8 cellular contexts compared by ENCODE assay signal in genomic region chr16:89094252-89094901, GRCh38. TPM values are rescaled to one million over a fixed set of nuclear protein-coding genes. Genes with fewer than 3 reads are reported as not detected.
DNase-seq lines count a peak whose midpoint lies in the region; ATAC-seq, FAIRE-seq and TF ChIP-seq lines count a peak whose summit lies in the region.

No MANE protein-coding gene starts in this region.

- H3K4me2 ChIP-seq in IMR-90 (ENCODE audit: low read depth, low read length) = peak overlapping the region; percentile 69
- peak overlapping the region; percentile 99 for H3K4me2 ChIP-seq in smooth muscle cell

- peak overlapping the region; percentile 91 for H3K4me3 Mint-ChIP-seq in Caco-2 (ENCODE audit: unreplicated experiment)

- H2AK5ac ChIP-seq in IMR-90 (ENCODE audit: low read depth, low read length) = peak overlapping the region; percentile 57

- peak overlapping the region; percentile 72 to 75 for H4K8ac ChIP-seq in IMR-90 (ENCODE audit: low read depth in 2 of 2, low read length in 2 of 2)

- peak overlapping the region; percentile 35 for H2AK9ac ChIP-seq in IMR-90 (replicated peaks; ENCODE audit: low read depth, low read length, poor library complexity)

- TF ChIP-seq POLR2A in IMR-90 (IDR thresholded peaks at IDR 0.05; ENCODE audit: low read depth, low read length) = no peak
- no peak for TF ChIP-seq POLR2A in GM12892 (IDR thresholded peaks at IDR 0.05; ENCODE audit: low read depth, low read length)

- WGBS in IMR-90 (ENCODE audit: extremely low coverage in 2 of 2, insufficient read length in 1 of 2), 2 experiments = 14% methylated on average over 4 of the region's 21 CpGs; no CpG with 5 or more reads in 1 of the 2 experiments
- WGBS in iPS DF 6.9 (ENCODE audit: insufficient coverage, insufficient read length) = no CpG with 5 or more reads among the region's 21 CpGs
- WGBS in smooth muscle cell (ENCODE audit: low lambda C conversion rate) = 16% methylated on average over 21 of the region's 21 CpGs

- peak overlapping the region; percentile 63; the same call in 1 of the 2 replicates for H3K4ac ChIP-seq in IMR-90 (ENCODE audit: low read depth, low read length)

- BruUV-seq in Caco-2 (replicated peaks; lab: Mats Ljungman, UMichigan) (no TSS peak), IMR-90 (replicated peaks; lab: Mats Ljungman, UMichigan) (no TSS peak)

- CTCF ChIA-PET in Caco-2 (lab: Charles Lee) (no interaction called here), IMR-90 (lab: Yijun Ruan, JAX) (interaction anchor here (0.5 kb wide), 1 partner anchor 31 kb away, joined by 3 read pairs; no protein-coding TSS in a partner anchor)

- H3K4me3 ChIP-seq in Caco-2 (ENCODE audit: low read depth, low read length) (peak overlapping the region; percentile 79), IMR-90 (ENCODE audit: insufficient read depth, low read depth, low read length) (peak overlapping the region; percentile 82), iPS DF 6.9 (ENCODE audit: low read length) (peak overlapping the region; percentile 67; the same call in 1 of the 2 replicates), smooth muscle cell (peak overlapping the region; percentile 93)

- peak overlapping the region; percentile 63 for H3K56ac ChIP-seq in IMR-90 (ENCODE audit: extremely low read depth, insufficient read depth, low read length)

- peaks cover 32% of the 10 kb centered on the region for H3K79me2 ChIP-seq in smooth muscle cell (ENCODE audit: low read depth)

- H2BK120ac ChIP-seq in IMR-90 (ENCODE audit: low read depth, low read length) = no peak overlapping the region

- peaks cover 10% of the 10 kb centered on the region for H3K9me1 ChIP-seq in IMR-90 (ENCODE audit: insufficient read depth, low read length)

- H3K27ac ChIP-seq in IMR-90 (ENCODE audit: insufficient read depth, low read length) (peak overlapping the region; percentile 14; the same call in 1 of the 2 replicates), iPS DF 6.9 (ENCODE audit: low read length) (no peak overlapping the region), smooth muscle cell (ENCODE audit: low read depth) (no peak overlapping the region)

- H4K5ac ChIP-seq in IMR-90 (ENCODE audit: low read depth, low read length) = peak overlapping the region; percentile 65

- no peak for FAIRE-seq in GM12892 (lab: Jason Lieb, UNC)

- DNase-seq in Caco-2 = peak in 1 of 2 experiments; percentile 44
- no peak for DNase-seq in IMR-90
- peak; percentile 38 for DNase-seq in activated naive CD4-positive, alpha-beta T cell treated with anti-CD3 and anti-CD28 coated beads, Interleukin-2, amount 50 U/mL, for 16 hours
- no peak for DNase-seq in iPS DF 6.9 (ENCODE audit: low read depth, low spot score)
- DNase-seq in smooth muscle cell (lab: John Stamatoyannopoulos, UW; ENCODE audit: unreplicated experiment) = no peak
- no peak for DNase-seq in HCEC 1CT
- no peak for DNase-seq in GM12892 (ENCODE audit: insufficient read length)
- no peak for DNase-seq in NCI-H1417 treated with DMSO at 0.1 percent for 48 hours (lab: John Stamatoyannopoulos, UW)

- no peak overlapping the region for H2BK20ac ChIP-seq in IMR-90 (ENCODE audit: low read depth, low read length)

- peak; percentile 5 for ATAC-seq in IMR-90 (ENCODE audit: low read depth)

- no peaks in the 10 kb centered on the region for H3K9me3 Mint-ChIP-seq in Caco-2 (ENCODE audit: unreplicated experiment)

- intact Hi-C loops in Caco-2 (cut with micrococcal nuclease; ENCODE audit: unreplicated experiment) = no loop called here
- intact Hi-C loops in IMR-90 (cut with micrococcal nuclease) = no loop called here

- H3K36me3 Mint-ChIP-seq in Caco-2 (ENCODE audit: insufficient read depth, unreplicated experiment) = peaks cover 24% of the 10 kb centered on the region

- H3K9me3 ChIP-seq in Caco-2 (no peaks in the 10 kb centered on the region), IMR-90 (ENCODE audit: control insufficient read depth, insufficient read depth, low read length) (no peaks in the 10 kb centered on the region), iPS DF 6.9 (ENCODE audit: control insufficient read depth, insufficient read depth, low read length) (no peaks in the 10 kb centered on the region), smooth muscle cell (replicated peaks; ENCODE audit: low read depth) (no peaks in the 10 kb centered on the region)

- H2BK15ac ChIP-seq in IMR-90 (ENCODE audit: low read depth, low read length) = no peak overlapping the region

- H4K20me1 ChIP-seq in IMR-90 (ENCODE audit: insufficient read depth, low read length) (peaks cover 10% of the 10 kb centered on the region; the same call in 1 of the 2 replicates), smooth muscle cell (ENCODE audit: low read depth) (peaks cover 28% of the 10 kb centered on the region)

- in situ Hi-C loops in IMR-90 (cut with MboI; ENCODE audit: low sequenced_read_pairs) = no loop called here

- peaks cover 8% of the 10 kb centered on the region for H3K27me3 Mint-ChIP-seq in Caco-2 (ENCODE audit: insufficient read depth, unreplicated experiment)

- H2BK5ac ChIP-seq in IMR-90 (ENCODE audit: low read depth, low read length, poor library complexity, severe bottlenecking) = no peak overlapping the region

- H3F3A ChIP-seq in smooth muscle cell (ENCODE audit: low read depth) = no peaks in the 10 kb centered on the region

- peak overlapping the region; percentile 78; the same call in 1 of the 2 replicates for H3K14ac ChIP-seq in IMR-90 (replicated peaks; ENCODE audit: low read depth, low read length)

- dilution Hi-C loops in IMR-90 (cut with HindIII; ENCODE audit: low sequenced_read_pairs, unreplicated experiment) = no loop called here

- H3K4me1 ChIP-seq in Caco-2 = peaks cover 16% of the 10 kb centered on the region
- H3K4me1 ChIP-seq in IMR-90 (ENCODE audit: control insufficient read depth, insufficient read depth, low read length) = 0 out of 2 replicates have a peak, but pooled peaks cover 2% of the 10 kb centered on the region
- H3K4me1 ChIP-seq in iPS DF 6.9 (ENCODE audit: control insufficient read depth, insufficient read depth, low read length) = peaks cover 3% of the 10 kb centered on the region; the same call in 1 of the 2 replicates
- H3K4me1 ChIP-seq in smooth muscle cell (ENCODE audit: low read depth) = peaks cover 5% of the 10 kb centered on the region

- peaks cover 31 to 50% of the 10 kb centered on the region in 2 experiments for H3K79me1 ChIP-seq in IMR-90 (ENCODE audit: low read depth in 1 of 2, low read length in 2 of 2)

- TF ChIP-seq CTCF in Caco-2 (IDR thresholded peaks at IDR 0.05; ENCODE audit: insufficient read depth in 1 of 2, low read depth in 1 of 2, low read length in 1 of 2, severe bottlenecking in 1 of 2, unreplicated experiment in 1 of 2) = no peak
- TF ChIP-seq CTCF in IMR-90 (conservative IDR thresholded peaks at IDR 0.05; ENCODE audit: low read depth, low read length) = no peak
- no peak for TF ChIP-seq CTCF in smooth muscle cell (IDR thresholded peaks at IDR 0.05; ENCODE audit: borderline replicate concordance, insufficient read depth, poor library complexity, severe bottlenecking)

- no peak overlapping the region for H3K18ac ChIP-seq in IMR-90 (ENCODE audit: low read depth, low read length)

- no peaks in the 10 kb centered on the region; the same call in 1 of the 2 replicates for H3K36me3 ChIP-seq in Caco-2 (ENCODE audit: control insufficient read depth, insufficient read depth, low read length)
- H3K36me3 ChIP-seq in IMR-90 (ENCODE audit: control insufficient read depth, insufficient read depth, low read length) = 0 out of 2 replicates have a peak, but pooled peaks cover 3% of the 10 kb centered on the region
- H3K36me3 ChIP-seq in iPS DF 6.9 (ENCODE audit: control insufficient read depth, insufficient read depth, low read length) = no peaks in the 10 kb centered on the region
- no peaks in the 10 kb centered on the region for H3K36me3 ChIP-seq in smooth muscle cell (ENCODE audit: low read depth)

- no peak for TF ChIP-seq RAD21 in IMR-90 (IDR thresholded peaks at IDR 0.05; ENCODE audit: low read length)

- peak overlapping the region; percentile 56 for H3K9ac ChIP-seq in IMR-90 (ENCODE audit: low read depth, low read length)
- H3K9ac ChIP-seq in smooth muscle cell (ENCODE audit: low read depth) = peak overlapping the region; percentile 80

- H2AFZ ChIP-seq in IMR-90 (replicated peaks; ENCODE audit: low read length, poor library complexity) (peak overlapping the region; percentile 99), smooth muscle cell (ENCODE audit: low read depth) (peak overlapping the region; percentile 89)

- peak overlapping the region; percentile 35; the same call in 1 of the 2 replicates for H3K23ac ChIP-seq in IMR-90 (ENCODE audit: low read depth, low read length)

- peak overlapping the region; percentile 86 for H3K27ac Mint-ChIP-seq in Caco-2 (ENCODE audit: unreplicated experiment)

- H3K27me3 ChIP-seq in Caco-2 (replicated peaks; ENCODE audit: control insufficient read depth, insufficient read depth, low read length) = peaks cover 4% of the 10 kb centered on the region
- peaks cover 17% of the 10 kb centered on the region for H3K27me3 ChIP-seq in IMR-90 (ENCODE audit: control insufficient read depth, insufficient read depth, low read length)
- H3K27me3 ChIP-seq in iPS DF 6.9 (ENCODE audit: control insufficient read depth, insufficient read depth, low read length) = no peaks in the 10 kb centered on the region; the same call in 1 of the 2 replicates
- H3K27me3 ChIP-seq in smooth muscle cell (ENCODE audit: low read depth) = peaks cover 12% of the 10 kb centered on the region

- peaks cover 23% of the 10 kb centered on the region for H3K4me1 Mint-ChIP-seq in Caco-2 (ENCODE audit: low read depth, unreplicated experiment)

- POLR2A ChIA-PET in Caco-2 (lab: Charles Lee) = no interaction called here
- POLR2A ChIA-PET in IMR-90 (lab: Charles Lee; ENCODE audit: unreplicated experiment) = no interaction called here

- no peak overlapping the region for H4K91ac ChIP-seq in IMR-90 (ENCODE audit: insufficient read depth, low read depth, low read length)

TF ChIP-seq in IMR-90, 13 proteins besides CTCF, POLR2A, EP300 and RAD21 (continues in another document):
- TF ChIP-seq NFE2L2 (IDR thresholded peaks at IDR 0.05; ENCODE audit: low read depth, low read length) (no peak), CHD1 (IDR thresholded peaks at IDR 0.05; ENCODE audit: low read depth, low read length) (no peak), USF2 (IDR thresholded peaks at IDR 0.05; ENCODE audit: low read depth, low read length) (no peak)

RNA-seq across cellular contexts. Expression of gene ACSF3, which starts 0.7 kb away (rescaled TPM):
- total RNA-seq in Caco-2 (2022) (49.5 and 55.2 TPM in 2 replicates), IMR-90 (2012; rRNA removed) (9.5 and 10.6 TPM in 2 replicates), smooth muscle cell (13.6 and 15.1 TPM in 2 replicates)
- polyA plus RNA-seq in IMR-90 (2012; rRNA removed) (14.2 and 14.8 TPM in 2 replicates), smooth muscle cell (13.6 and 15.5 TPM in 2 replicates)
- 6.6 and 12.7 TPM in 2 replicates for polyA plus RNA-seq in IMR-90 (2012; cell fraction: cytosol; rRNA removed)
- 22.4 and 31.0 TPM in 2 replicates for polyA plus RNA-seq in IMR-90 (2012; cell fraction: nucleus; rRNA removed; ENCODE audit: low replicate concordance)
- 17.1 TPM for polyA plus RNA-seq in GM12892 (2012; ENCODE audit: missing spikeins)
